In the genomic region with DNA sequence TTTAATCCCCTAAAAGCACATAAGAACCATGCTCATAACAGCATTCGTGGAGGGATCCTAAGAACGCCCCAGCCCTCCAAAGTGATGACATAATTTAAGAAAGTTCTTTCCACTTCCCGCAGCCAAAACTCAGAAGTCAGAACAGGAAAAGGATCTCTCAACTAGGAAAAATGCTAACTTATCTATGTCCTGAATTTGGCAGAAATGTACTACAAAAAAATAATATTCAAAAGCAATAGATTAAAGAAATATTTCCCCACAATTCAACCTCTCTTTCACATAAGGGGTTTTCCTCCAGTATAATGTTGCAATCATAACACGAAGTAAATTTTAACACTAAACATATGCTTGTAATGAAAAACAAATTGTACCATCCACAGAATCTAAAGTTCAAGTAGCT, we compare ENCODE assay signal across 20 cellular contexts. TPM values are rescaled to one million over a fixed set of nuclear protein-coding genes. Genes with fewer than 3 reads are reported as not detected.
DNase-seq lines count a peak whose midpoint lies in the region; ATAC-seq and TF ChIP-seq lines count a peak whose summit lies in the region.
"Had no signal": no experiment of that assay in that cellular context is flagged by ENCODE, and none has a peak within 500 bp of the region (broad histone marks: within the 10 kb centered on the region; RNA-seq: fewer than 3 reads in every experiment).

No MANE protein-coding gene starts in this region.

- no peak overlapping the region for H2BK15ac ChIP-seq in mesenchymal stem cell (ENCODE audit: low read depth, poor library complexity, severe bottlenecking)

- H3K4me3 ChIP-seq in Peyer's patch, result no peak overlapping the region
- peak overlapping the region in 1 of 2 experiments; percentile 26 for H3K4me3 ChIP-seq in mesenchymal stem cell (ENCODE audit: insufficient read depth in 1 of 2, low read depth in 1 of 2, low read length in 2 of 2)
- H3K4me3 ChIP-seq in suprapubic skin, result no peak overlapping the region
- H3K4me3 ChIP-seq in SJCRH30, result no peak overlapping the region

- no peak overlapping the region for H3K4ac ChIP-seq in mesenchymal stem cell (ENCODE audit: low read depth in 1 of 2, low read length in 2 of 2)

- H3K23ac ChIP-seq in mesenchymal stem cell (ENCODE audit: low read length in 2 of 2), result no peak overlapping the region

- H3K9me3 ChIP-seq in Peyer's patch (no peaks in the 10 kb centered on the region), mesenchymal stem cell (ENCODE audit: control insufficient read depth, low read length) (no peaks in the 10 kb centered on the region), suprapubic skin (no peaks in the 10 kb centered on the region), SJCRH30 (replicated peaks) (no peaks in the 10 kb centered on the region)

- no peak for TF ChIP-seq POLR2A in Peyer's patch (IDR thresholded peaks at IDR 0.05)
- no peak for TF ChIP-seq POLR2A in suprapubic skin (IDR thresholded peaks at IDR 0.05)

- no peak overlapping the region for H4K8ac ChIP-seq in mesenchymal stem cell (ENCODE audit: low read length)

- H3K27ac ChIP-seq in Peyer's patch, result peak overlapping the region in 3 of 4 donors; percentile 46 to 72 (median 65)
- H3K27ac ChIP-seq in mesenchymal stem cell (ENCODE audit: low read length, poor library complexity, severe bottlenecking), result no peak overlapping the region
- H3K27ac ChIP-seq in suprapubic skin, result peak overlapping the region; percentile 60
- no peak overlapping the region for H3K27ac ChIP-seq in SJCRH30

- no peak overlapping the region for H3K18ac ChIP-seq in mesenchymal stem cell (ENCODE audit: low read depth in 1 of 2, low read length in 2 of 2)

- TF ChIP-seq EP300 in suprapubic skin (IDR thresholded peaks at IDR 0.05), result no peak

- no peak overlapping the region for H2AK5ac ChIP-seq in mesenchymal stem cell (ENCODE audit: low read length, severe bottlenecking)

- H3K27me3 ChIP-seq in Peyer's patch (no peaks in the 10 kb centered on the region), mesenchymal stem cell (ENCODE audit: control insufficient read depth in 1 of 2, insufficient read depth in 1 of 2, low read length in 2 of 2) (no peaks in the 10 kb centered on the region), suprapubic skin (no peaks in the 10 kb centered on the region), SJCRH30 (no peaks in the 10 kb centered on the region)

- no peak for DNase-seq in Peyer's patch
- DNase-seq in fibroblast of gingiva (ENCODE audit: low read depth), result peak; percentile 85
- no peak for DNase-seq in mesenchymal stem cell
- no peak for DNase-seq in suprapubic skin (ENCODE audit: low spot score in 2 of 2)
- DNase-seq in SJCRH30, result no peak
- DNase-seq: activated CD4-positive, alpha-beta memory T cell treated with anti-CD3 and anti-CD28 coated beads, Interleukin-2, amount 10 ng/mL, durations not matched to agents 7 days and 5 days; AML-193; amniotic stem cell; Calu3; GF-D8; hippocampal formation; left colon; naive B cell; NCI-H2081; NCI-H526; stimulated activated CD4-positive, alpha-beta T cell treated with anti-CD3 and anti-CD28 coated beads, Interleukin-2, amount 100 ng/mL, for 24 hours; stimulated activated CD8-positive, alpha-beta memory T cell treated with anti-CD3 and anti-CD28 coated beads, Interleukin-4, amount 100 ng/mL, for 48 hours had no signal

- no peak overlapping the region for H3K4me2 ChIP-seq in mesenchymal stem cell (ENCODE audit: low read length, poor library complexity, severe bottlenecking)

- no peak overlapping the region for H4K91ac ChIP-seq in mesenchymal stem cell (ENCODE audit: low read length)

- no peak overlapping the region for H2BK120ac ChIP-seq in mesenchymal stem cell (ENCODE audit: low read depth, low read length)

- H3K36me3 ChIP-seq in Peyer's patch, result peaks cover 0 to 63% (median 0%) of the 10 kb centered on the region in 3 donors
- H3K36me3 ChIP-seq in mesenchymal stem cell (ENCODE audit: control insufficient read depth in 1 of 2, insufficient read depth in 2 of 2, low read depth in 1 of 2, low read length in 2 of 2), result peaks cover 39 to 69% of the 10 kb centered on the region in 2 experiments
- H3K36me3 ChIP-seq in suprapubic skin, result peaks cover 54% of the 10 kb centered on the region
- no peaks in the 10 kb centered on the region for H3K36me3 ChIP-seq in SJCRH30

- no peak overlapping the region for H2BK12ac ChIP-seq in mesenchymal stem cell (ENCODE audit: low read length in 2 of 2)

- H3K14ac ChIP-seq in mesenchymal stem cell (ENCODE audit: low read length in 2 of 2), result no peak overlapping the region

- H3K79me1 ChIP-seq in mesenchymal stem cell (replicated peaks; ENCODE audit: low read length, poor library complexity, severe bottlenecking), result no peaks in the 10 kb centered on the region

- ATAC-seq in GM18858 (IDR thresholded peaks at IDR 0.05; ENCODE audit: unreplicated experiment) (no peak), GM21717 (IDR thresholded peaks at IDR 0.05; ENCODE audit: unreplicated experiment) (no peak), GM19328 (IDR thresholded peaks at IDR 0.05; ENCODE audit: unreplicated experiment) (no peak)
- ATAC-seq: left colon had no signal

- H2AFZ ChIP-seq in mesenchymal stem cell (ENCODE audit: low read depth, low read length), result no peak overlapping the region

- H3K4me1 ChIP-seq in Peyer's patch, result peaks cover 0 to 18% (median 0%) of the 10 kb centered on the region in 4 donors
- no peaks in the 10 kb centered on the region for H3K4me1 ChIP-seq in mesenchymal stem cell (ENCODE audit: control insufficient read depth, insufficient read depth, low read depth, low read length)
- peaks cover 9% of the 10 kb centered on the region for H3K4me1 ChIP-seq in suprapubic skin
- no peaks in the 10 kb centered on the region for H3K4me1 ChIP-seq in SJCRH30

- no peak overlapping the region for H2BK5ac ChIP-seq in mesenchymal stem cell (ENCODE audit: low read depth, low read length, poor library complexity, severe bottlenecking)

- H3K9ac ChIP-seq in mesenchymal stem cell (ENCODE audit: low read length), result peak overlapping the region; percentile 64

- 94% methylated on average over 4 of the region's 4 CpGs for WGBS in mesenchymal stem cell
- WGBS in suprapubic skin, result 62% methylated on average over 4 of the region's 4 CpGs

- TF ChIP-seq CTCF in Peyer's patch (IDR thresholded peaks at IDR 0.05) (no peak), suprapubic skin (IDR thresholded peaks at IDR 0.05) (no peak)

RNA-seq across cellular contexts. Expression of a gene that starts 23.0 kb away (rescaled TPM):
- total RNA-seq in Peyer's patch (10 to 100 TPM; 28.1 to 80.9 (median 61.2) TPM), suprapubic skin (10 to 100 TPM; 11.6 to 18.6 (median 16.5) TPM)
- polyA plus RNA-seq in mesenchymal stem cell (2013, experiment 1 of 2), result 5.1 TPM
- 5.1 TPM for polyA plus RNA-seq in mesenchymal stem cell (2013, experiment 2 of 2)
- 1.2 and 1.3 TPM in 2 replicates for total RNA-seq in SJCRH30 (2014; rRNA removed; shearing (Covaris generic))

RNA-seq across cellular contexts. Expression of a gene that starts 41.3 kb away (rescaled TPM):
- total RNA-seq in Peyer's patch (100 to 1,000 TPM in 1 of 4 donors, 10 to 100 TPM in 3; 52.8 to 160 (median 80.7) TPM), suprapubic skin (10 to 100 TPM; 49.8 to 78.3 (median 59.9) TPM)
- polyA plus RNA-seq in mesenchymal stem cell (2013, experiment 1 of 2), result 14.7 TPM
- polyA plus RNA-seq in mesenchymal stem cell (2013, experiment 2 of 2), result 15.4 TPM
- 63.2 and 73.8 TPM in 2 replicates for total RNA-seq in SJCRH30 (2014; rRNA removed; shearing (Covaris generic))

Comparison
In these comparisons a context has a peak if more than half of its experiments do, and no peak if none do; other contexts are left out.
1. H3K27ac ChIP-seq: peak in Peyer's patch (3 of 4) and suprapubic skin (single experiment); none in mesenchymal stem cell (single experiment) and SJCRH30 (single experiment).